ENCODE assay signal across 22 cellular contexts in the genomic region with DNA sequence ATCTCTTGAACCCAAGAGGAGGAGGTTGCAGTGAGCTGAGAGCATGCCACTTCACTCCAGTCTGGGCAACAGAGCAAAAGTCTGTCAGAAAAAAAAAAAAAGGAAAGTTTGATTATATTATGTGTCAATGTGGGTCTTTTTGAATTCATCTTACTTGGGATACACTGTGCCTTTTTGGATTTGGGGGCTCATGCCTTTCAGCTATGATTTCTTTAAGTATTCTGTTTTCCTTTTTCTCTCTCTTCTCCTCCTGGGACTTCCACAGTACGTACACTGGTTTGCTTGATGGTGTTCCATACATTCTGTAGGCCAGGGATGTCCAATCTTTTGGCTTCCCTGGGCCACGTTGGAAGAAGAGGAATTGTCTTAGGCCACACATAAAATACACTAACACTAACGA.
"Had no signal": no experiment of that assay in that cellular context is flagged by ENCODE, and none has a peak within 500 bp of the region (broad histone marks: within the 10 kb centered on the region; RNA-seq: fewer than 3 reads in every experiment).

No MANE protein-coding gene starts in this region.

- H3K9me3 ChIP-seq: esophagus squamous epithelium, lower lobe of right lung had no signal

- ATAC-seq: esophagus mucosa; gastrocnemius medialis; heart right ventricle; left cardiac atrium; left lung; left ventricle myocardium superior; lower lobe of right lung; naive thymus-derived CD4-positive, alpha-beta T cell had no signal

- DNase-seq: dermis blood vessel endothelial cell; dorsolateral prefrontal cortex; effector CD4-positive, alpha-beta T cell; effector memory CD4-positive, alpha-beta T cell; esophagus squamous epithelium; foreskin fibroblast; foreskin melanocyte; gastrocnemius medialis; glutamatergic neuron; head of caudate nucleus; heart right ventricle; hippocampal formation; left cardiac atrium; left lung; left ventricle myocardium superior; lower lobe of right lung; mesenchymal stem cell; midbrain; naive thymus-derived CD4-positive, alpha-beta T cell had no signal

- H3K4me1 ChIP-seq: esophagus squamous epithelium, gastrocnemius medialis, heart right ventricle, left lung, lower lobe of right lung had no signal

- H3K4me3 ChIP-seq: coronary artery, esophagus squamous epithelium, gastrocnemius medialis, heart right ventricle, left lung, lower lobe of right lung had no signal

- H3K4me3 Mint-ChIP-seq: naive thymus-derived CD4-positive, alpha-beta T cell had no signal

- H3K27me3 ChIP-seq: gastrocnemius medialis, heart right ventricle, left lung had no signal

- H3K27ac ChIP-seq: coronary artery, epithelial cell of prostate, esophagus squamous epithelium, gastrocnemius medialis, heart right ventricle, left lung, lower lobe of right lung had no signal

- H3K36me3 ChIP-seq: esophagus squamous epithelium, gastrocnemius medialis, heart right ventricle, left lung, lower lobe of right lung had no signal

- H3K27ac Mint-ChIP-seq: naive thymus-derived CD4-positive, alpha-beta T cell had no signal
